In the genomic region with DNA sequence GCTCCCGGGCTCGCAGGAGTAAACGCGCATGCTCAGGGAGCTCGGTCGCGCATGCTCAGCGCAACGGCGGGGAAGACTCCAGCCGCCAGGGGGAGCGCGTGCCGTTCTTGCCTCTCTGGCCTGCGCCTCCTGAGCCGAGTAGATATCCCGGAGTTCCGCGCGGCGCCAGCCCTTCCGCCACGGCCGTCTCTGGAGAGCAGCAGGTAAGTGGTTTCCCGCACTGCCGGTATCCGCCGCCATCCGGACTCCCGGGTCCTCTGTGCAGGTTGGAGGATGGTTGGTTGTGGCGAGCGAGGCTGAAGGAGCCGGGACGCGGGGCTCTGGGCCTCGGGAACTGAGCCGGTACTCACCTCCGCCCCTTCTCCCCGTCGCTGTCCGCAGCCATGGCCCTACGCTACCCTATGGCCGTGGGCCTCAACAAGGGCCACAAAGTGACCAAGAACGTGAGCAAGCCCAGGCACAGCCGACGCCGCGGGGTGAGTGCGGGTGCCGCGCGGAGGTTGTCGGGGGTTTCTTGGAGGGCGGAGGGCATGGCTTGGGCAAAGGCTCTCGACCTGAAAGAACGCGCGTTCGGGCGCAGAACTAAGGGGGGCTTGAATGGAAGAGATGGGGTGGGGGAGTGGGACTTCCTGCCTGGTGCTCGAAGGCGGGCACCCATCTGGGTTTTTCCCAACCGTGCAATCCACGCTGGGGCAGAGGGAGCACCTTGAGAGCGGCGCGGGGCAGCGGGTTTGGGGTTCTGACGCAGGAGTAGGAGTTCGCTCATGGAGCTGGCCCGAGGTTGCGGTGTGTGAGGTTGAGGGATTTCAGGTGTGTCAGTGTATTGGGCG, we compare ENCODE assay signal across 8 cellular contexts. TPM values are rescaled to one million over a fixed set of nuclear protein-coding genes. Genes with fewer than 3 reads are reported as not detected.
A peak's percentile ranks its signal among the peaks of the same experiment; 100 is the strongest.
DNase-seq lines count a peak whose midpoint lies in the region; ATAC-seq, FAIRE-seq and TF ChIP-seq lines count a peak whose summit lies in the region.

RPL36 (plus strand) TSS at position 171 of the 830 bp plus-strand sequence; CDS start at position 384, 213 bp downstream.

- DNase-seq in A549 (ENCODE audit: low read depth in 1 of 2, low spot score in 1 of 2) = peak; percentile 84 to 96
- peak; percentile 90 for DNase-seq in NCI-H446 treated with DMSO at 0.1 percent for 48 hours (lab: John Stamatoyannopoulos, UW)
- DNase-seq in activated CD4-positive, CD25-positive, alpha-beta regulatory T cell treated with anti-CD3 and anti-CD28 coated beads, Interleukin-2, amount 50 U/mL, for 72 hours = peak; percentile 100
- DNase-seq in cerebellar nuclear complex (lab: John Stamatoyannopoulos, UW) = peak; percentile 42 to 90
- peak; percentile 98 for DNase-seq in islet precursor cell
- peak; percentile 98 to 99 (median 98) for DNase-seq in stimulated activated CD4-positive, alpha-beta T cell treated with anti-CD3 and anti-CD28 coated beads, Interleukin-12 subunit alpha, Interleukin-12 subunit beta, amount 100 ng/mL, for 48 hours (ENCODE audit: low read depth in 2 of 3, low spot score in 1 of 3)

- no peak for TF ChIP-seq EP300 in A549 (IDR thresholded peaks at IDR 0.05)

- CTCF ChIA-PET in A549 (lab: Yijun Ruan, JAX) = interaction anchor here (0.6 to 2.3 kb wide), 21 partner anchors 9 to 642 kb away, joined by 3 to 14 read pairs (median 4); partner anchors contain the start of gene LONP1

- peak within 1 kb of the TSS; percentile 92 for H3K4me3 ChIP-seq in A549

- 2% methylated on average over 15 of the region's 73 CpGs for whole genome bisulfite sequencing in A549 (ENCODE audit: missing lambda C conversion rate)

- TF ChIP-seq RAD21 in A549 (conservative IDR thresholded peaks at IDR 0.05 in 1 of 2, IDR thresholded peaks at IDR 0.05 in 1 of 2) = no peak

- POLR2A ChIA-PET in A549 (lab: Yijun Ruan, JAX) = interaction anchor here (0.6 to 3.0 kb wide), 10 partner anchors 8 to 214 kb away, joined by 3 to 45 read pairs (median 5); partner anchors contain the start of genes CATSPERD, LONP1, NDUFA11 and SAFB

- ATAC-seq in A549 = peak; percentile 16 to 64
- ATAC-seq in GM18861 (IDR thresholded peaks at IDR 0.05; ENCODE audit: unreplicated experiment) = peak; percentile 31
- peak; percentile 46 for ATAC-seq in HG03280 (IDR thresholded peaks at IDR 0.05; ENCODE audit: unreplicated experiment)

- H3K4me1 ChIP-seq in A549 = peaks cover 13% of the 10 kb centered on the region

- H3K27ac ChIP-seq in A549 = peak within 1 kb of the TSS; percentile 93 to 97

- no peak for FAIRE-seq in A549 (lab: Jason Lieb, UNC)

- peak; percentile 63 for TF ChIP-seq CTCF in A549 (IDR thresholded peaks at IDR 0.05)

- TF ChIP-seq POLR2A in A549 (IDR thresholded peaks at IDR 0.05; ENCODE audit: low read length) = peak; percentile 94

- H3K4me2 ChIP-seq in A549 = peak within 1 kb of the TSS; percentile 88

- H3K9me3 ChIP-seq in A549 = no peaks in the 10 kb centered on the region

TF ChIP-seq in A549, 52 proteins besides CTCF, POLR2A, EP300 and RAD21:
- no peak for TF ChIP-seq ZNF302 (CRISPR knock-in tag; IDR thresholded peaks at IDR 0.05)
- TF ChIP-seq JUNB (IDR thresholded peaks at IDR 0.05) = no peak
- TF ChIP-seq, protein P1, sequence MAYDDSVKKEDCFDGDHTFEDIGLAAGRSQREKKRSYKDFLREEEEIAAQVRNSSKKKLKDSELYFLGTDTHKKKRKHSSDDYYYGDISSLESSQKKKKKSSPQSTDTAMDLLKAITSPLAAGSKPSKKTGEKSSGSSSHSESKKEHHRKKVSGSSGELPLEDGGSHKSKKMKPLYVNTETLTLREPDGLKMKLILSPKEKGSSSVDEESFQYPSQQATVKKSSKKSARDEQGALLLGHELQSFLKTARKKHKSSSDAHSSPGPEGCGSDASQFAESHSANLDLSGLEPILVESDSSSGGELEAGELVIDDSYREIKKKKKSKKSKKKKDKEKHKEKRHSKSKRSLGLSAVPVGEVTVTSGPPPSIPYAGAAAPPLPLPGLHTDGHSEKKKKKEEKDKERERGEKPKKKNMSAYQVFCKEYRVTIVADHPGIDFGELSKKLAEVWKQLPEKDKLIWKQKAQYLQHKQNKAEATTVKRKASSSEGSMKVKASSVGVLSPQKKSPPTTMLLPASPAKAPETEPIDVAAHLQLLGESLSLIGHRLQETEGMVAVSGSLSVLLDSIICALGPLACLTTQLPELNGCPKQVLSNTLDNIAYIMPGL (CRISPR knock-in tag; IDR thresholded peaks at IDR 0.05; ENCODE audit: borderline replicate concordance) = 0 out of 2 replicates have a peak, but pooled peaks have one; percentile 42
- 0 out of 2 replicates have a peak, but pooled peaks have one; percentile 9 for TF ChIP-seq REST (IDR thresholded peaks at IDR 0.05)
- no peak for TF ChIP-seq HOXB13 (CRISPR knock-in tag; IDR thresholded peaks at IDR 0.05; ENCODE audit: low read depth)
- TF ChIP-seq TP53 (CRISPR knock-in tag; IDR thresholded peaks at IDR 0.05) = no peak
- peak; percentile 86; the same call in 1 of the 2 replicates for TF ChIP-seq PHF8 (IDR thresholded peaks at IDR 0.05; ENCODE audit: borderline replicate concordance, low read depth)
- TF ChIP-seq, protein P2, sequence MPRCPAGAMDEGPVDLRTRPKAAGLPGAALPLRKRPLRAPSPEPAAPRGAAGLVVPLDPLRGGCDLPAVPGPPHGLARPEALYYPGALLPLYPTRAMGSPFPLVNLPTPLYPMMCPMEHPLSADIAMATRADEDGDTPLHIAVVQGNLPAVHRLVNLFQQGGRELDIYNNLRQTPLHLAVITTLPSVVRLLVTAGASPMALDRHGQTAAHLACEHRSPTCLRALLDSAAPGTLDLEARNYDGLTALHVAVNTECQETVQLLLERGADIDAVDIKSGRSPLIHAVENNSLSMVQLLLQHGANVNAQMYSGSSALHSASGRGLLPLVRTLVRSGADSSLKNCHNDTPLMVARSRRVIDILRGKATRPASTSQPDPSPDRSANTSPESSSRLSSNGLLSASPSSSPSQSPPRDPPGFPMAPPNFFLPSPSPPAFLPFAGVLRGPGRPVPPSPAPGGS (IDR thresholded peaks at IDR 0.05) = peak; percentile 98
- TF ChIP-seq FOSL2 (IDR thresholded peaks at IDR 0.05) = no peak
- TF ChIP-seq FOSL2 (CRISPR knock-in tag; IDR thresholded peaks at IDR 0.05) = no peak
- no peak for TF ChIP-seq NFE2L2 (conservative IDR thresholded peaks at IDR 0.05; ENCODE audit: low read length)
- peak; percentile 81 to 97; a peak in 4 of 5 replicates for TF ChIP-seq JUN (IDR thresholded peaks at IDR 0.05)
- no peak for TF ChIP-seq ESRRA (IDR thresholded peaks at IDR 0.05; ENCODE audit: borderline replicate concordance, low read length)
- TF ChIP-seq, protein P3, sequence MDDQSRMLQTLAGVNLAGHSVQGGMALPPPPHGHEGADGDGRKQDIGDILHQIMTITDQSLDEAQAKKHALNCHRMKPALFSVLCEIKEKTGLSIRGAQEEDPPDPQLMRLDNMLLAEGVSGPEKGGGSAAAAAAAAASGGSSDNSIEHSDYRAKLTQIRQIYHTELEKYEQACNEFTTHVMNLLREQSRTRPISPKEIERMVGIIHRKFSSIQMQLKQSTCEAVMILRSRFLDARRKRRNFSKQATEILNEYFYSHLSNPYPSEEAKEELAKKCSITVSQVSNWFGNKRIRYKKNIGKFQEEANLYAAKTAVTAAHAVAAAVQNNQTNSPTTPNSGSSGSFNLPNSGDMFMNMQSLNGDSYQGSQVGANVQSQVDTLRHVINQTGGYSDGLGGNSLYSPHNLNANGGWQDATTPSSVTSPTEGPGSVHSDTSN (IDR thresholded peaks at IDR 0.05) = no peak
- TF ChIP-seq MYC (IDR thresholded peaks at IDR 0.05; ENCODE audit: borderline replicate concordance, low read length) = peak; percentile 93
- TF ChIP-seq EHMT2 (IDR thresholded peaks at IDR 0.05; ENCODE audit: low read depth) = no peak
- TF ChIP-seq SMC3 (IDR thresholded peaks at IDR 0.05) = no peak
- TF ChIP-seq, protein P4, sequence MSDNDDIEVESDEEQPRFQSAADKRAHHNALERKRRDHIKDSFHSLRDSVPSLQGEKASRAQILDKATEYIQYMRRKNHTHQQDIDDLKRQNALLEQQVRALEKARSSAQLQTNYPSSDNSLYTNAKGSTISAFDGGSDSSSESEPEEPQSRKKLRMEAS (IDR thresholded peaks at IDR 0.05) = peak; percentile 92
TF ChIP-seq in A549: peak in this region for 7.

RNA-seq across cellular contexts. Expression of gene RPL36, which starts in this region (rescaled TPM):
- polyA plus RNA-seq in A549 (2011; rRNA removed) (329 and 368 TPM in 2 replicates), A549 (2017; fragmentation: RNase III; extraction: RNeasy Plus Mini Kit Qiagen cat#74134 plus additional on column Dnase treatment) (1,385 to 1,590 TPM (median 1,396 TPM) in 3 replicates)
- polyA plus RNA-seq in A549 (2012; cell fraction: cytosol; rRNA removed) = 807 and 852 TPM in 2 replicates
- polyA plus RNA-seq in A549 (2012; cell fraction: nucleus; rRNA removed) = 274 and 372 TPM in 2 replicates
- polyA minus RNA-seq in A549 (2011; rRNA and poly(A)+ RNA removed) = 160 and 210 TPM in 2 replicates

Comparison
In these comparisons a context has a peak if more than half of its experiments do, and no peak if none do; other contexts are left out.
1. Peak in every context shown above with its lines: DNase-seq, ATAC-seq, H3K4me3 ChIP-seq and H3K27ac ChIP-seq.